Comparison of ENCODE assay signal across 25 cellular contexts in the genomic region with DNA sequence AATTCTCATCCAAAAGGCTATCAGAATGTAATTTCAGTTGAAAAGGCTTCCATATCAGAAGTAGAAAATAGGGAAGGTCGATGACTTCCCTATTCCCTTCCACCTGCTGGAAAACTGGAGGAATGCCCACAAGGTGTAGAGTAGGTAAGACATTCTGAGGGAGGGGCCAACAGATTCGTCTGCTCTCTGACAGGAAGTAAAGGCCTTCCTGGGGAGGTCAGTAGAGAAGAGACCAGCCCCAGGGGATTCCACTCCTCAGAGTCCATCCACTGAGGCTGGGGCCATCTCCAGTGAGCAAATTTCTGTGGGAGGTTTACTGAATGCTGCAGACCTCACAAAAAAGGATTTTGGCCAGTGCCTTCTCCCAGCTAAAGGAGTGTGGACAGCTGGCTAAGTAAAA. TPM values are rescaled to one million over a fixed set of nuclear protein-coding genes. Genes with fewer than 3 reads are reported as not detected.
"Had no signal": no experiment of that assay in that cellular context is flagged by ENCODE, and none has a peak within 500 bp of the region (broad histone marks: within the 10 kb centered on the region; RNA-seq: fewer than 3 reads in every experiment).

No MANE protein-coding gene starts in this region.

- H3K27me3 Mint-ChIP-seq: IgD-negative memory B cell had no signal

- ATAC-seq: K562, Panc1 had no signal

- H3K4me2 ChIP-seq: KMS-11, SK-N-SH had no signal

- H3K27ac Mint-ChIP-seq: IgD-negative memory B cell had no signal

- H3K36me3 Mint-ChIP-seq: IgD-negative memory B cell had no signal

- H3K9me2 ChIP-seq: SK-N-SH had no signal

- H3K4me3 ChIP-seq: K562 had no signal

- H3K4me1 Mint-ChIP-seq: IgD-negative memory B cell had no signal

- H3K9me3 ChIP-seq: SK-N-SH had no signal

- DNase-seq: Kasumi-1, MV-4-11, NCI-H1048, NCI-H1105, NCI-H1417, NCI-H1436 treated with DMSO at 0.1 percent for 48 hours, NCI-H1694, NCI-H187 treated with DMSO at 0.1 percent for 48 hours, NCI-H2029 treated with DMSO at 0.1 percent for 48 hours, NCI-H2171 treated with DMSO at 0.1 percent for 48 hours, NCI-H345, NCI-H446 treated with DMSO at 0.1 percent for 48 hours, NCI-H510A treated with DMSO at 0.1 percent for 48 hours, NCI-H526, NCI-H774, SHP77, SK-N-SH had no signal

- H3K27ac ChIP-seq: HL-60, KMS-11, RWPE1 had no signal

- H3K4me3 Mint-ChIP-seq: IgD-negative memory B cell had no signal

RNA-seq across cellular contexts. Expression of gene NPSR1, which starts 19.5 kb away (rescaled TPM):
- total RNA-seq: K562, MCF 10A, SK-MEL-5 had no signal
- polyA plus RNA-seq: IgD-negative memory B cell, K562, SK-N-SH had no signal
